11 cellular contexts compared by ENCODE assay signal in the genomic region with DNA sequence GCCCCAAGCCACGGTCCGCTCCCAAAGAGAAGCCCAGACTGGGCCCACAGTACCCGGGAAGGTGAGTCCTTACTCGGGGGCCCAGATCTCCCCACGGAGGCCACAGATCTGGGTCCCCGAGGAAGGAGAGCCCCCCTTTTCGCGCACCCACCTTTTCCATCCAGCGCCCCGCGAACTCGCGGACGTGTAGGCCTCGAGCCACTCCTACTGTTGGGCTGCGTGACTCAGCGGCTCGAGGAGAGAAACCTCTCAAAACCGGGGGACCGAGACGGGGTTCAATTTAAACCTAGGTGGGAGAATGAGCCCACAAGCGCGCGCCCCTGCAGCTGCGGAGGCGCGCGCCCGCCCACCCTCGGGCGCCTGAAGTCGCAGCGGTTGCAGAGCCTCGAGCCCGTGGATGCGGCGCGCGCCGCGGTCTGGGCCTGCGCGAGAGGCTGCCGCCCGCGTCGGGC. TPM values are rescaled to one million over a fixed set of nuclear protein-coding genes. Genes with fewer than 3 reads are reported as not detected.
DNase-seq lines count a peak whose midpoint lies in the region; ATAC-seq and TF ChIP-seq lines count a peak whose summit lies in the region.
"Had no signal": no experiment of that assay in that cellular context is flagged by ENCODE, and none has a peak within 500 bp of the region (broad histone marks: within the 10 kb centered on the region; RNA-seq: fewer than 3 reads in every experiment).

No MANE protein-coding gene starts in this region.

- no peaks in the 10 kb centered on the region for H3K4me1 ChIP-seq in HAP-1
- H3K4me1 ChIP-seq in iPS-18a (ENCODE audit: control insufficient read depth, low read depth, low read length) = peaks cover 43% of the 10 kb centered on the region
- H3K4me1 ChIP-seq in skeletal muscle satellite cell (ENCODE audit: control insufficient read depth, insufficient read depth, low read length) = peaks cover 2% of the 10 kb centered on the region

- no peaks in the 10 kb centered on the region for H3K9me3 ChIP-seq in HAP-1
- no peaks in the 10 kb centered on the region for H3K9me3 ChIP-seq in iPS-18a (ENCODE audit: control insufficient read depth, low read depth, low read length)
- H3K9me3 ChIP-seq in skeletal muscle satellite cell (replicated peaks; ENCODE audit: low read length) = no peaks in the 10 kb centered on the region

- H3K27me3 ChIP-seq in HAP-1 (ENCODE audit: low read depth) (peaks cover 70% of the 10 kb centered on the region), iPS-18a (ENCODE audit: control insufficient read depth, insufficient read depth, low read length) (peaks cover 79% of the 10 kb centered on the region), skeletal muscle satellite cell (ENCODE audit: control insufficient read depth, insufficient read depth, low read length) (peaks cover 49% of the 10 kb centered on the region)

- no peaks in the 10 kb centered on the region for H3K36me3 ChIP-seq in HAP-1 (replicated peaks)
- no peaks in the 10 kb centered on the region for H3K36me3 ChIP-seq in iPS-18a (ENCODE audit: control insufficient read depth, low read depth, low read length)
- H3K36me3 ChIP-seq in skeletal muscle satellite cell (ENCODE audit: insufficient read depth, low read length) = no peaks in the 10 kb centered on the region

- H3K27ac ChIP-seq in iPS-18a (ENCODE audit: low read length) = no peak overlapping the region

- DNase-seq in HAP-1 (ENCODE audit: low spot score in 2 of 2) = no peak
- DNase-seq in activated CD8-positive, alpha-beta T cell treated with anti-CD3 and anti-CD28 coated beads for 36 hours = peak; percentile 10
- no peak for DNase-seq in DMS114 treated with DMSO at 0.1 percent for 48 hours (lab: John Stamatoyannopoulos, UW; ENCODE audit: unreplicated experiment)
- no peak for DNase-seq in OCI-M2 (lab: John Stamatoyannopoulos, UW; ENCODE audit: unreplicated experiment)
- DNase-seq: activated CD4-positive, alpha-beta T cell treated with anti-CD3 and anti-CD28 coated beads, Interleukin-2, amount 50 U/mL, for 48 hours; HFFc6; SIG-M5 had no signal

- no peaks in the 10 kb centered on the region for H3K9me3 Mint-ChIP-seq in activated CD8-positive, alpha-beta T cell treated with anti-CD3 and anti-CD28 coated beads for 36 hours

- peaks cover 56% of the 10 kb centered on the region for H3K27me3 Mint-ChIP-seq in activated CD8-positive, alpha-beta T cell treated with anti-CD3 and anti-CD28 coated beads for 36 hours

- H3K36me3 Mint-ChIP-seq in activated CD8-positive, alpha-beta T cell treated with anti-CD3 and anti-CD28 coated beads for 36 hours (ENCODE audit: low read depth) = peaks cover 2% of the 10 kb centered on the region

- no peak overlapping the region for H3K4me3 Mint-ChIP-seq in activated CD8-positive, alpha-beta T cell treated with anti-CD3 and anti-CD28 coated beads for 36 hours

- H3K4me3 ChIP-seq in HAP-1 (peak overlapping the region; percentile 41), iPS-18a (ENCODE audit: low read length) (peak overlapping the region; percentile 65), skeletal muscle satellite cell (ENCODE audit: low read length) (peak overlapping the region; percentile 75)

- H3K4me2 ChIP-seq in skeletal muscle satellite cell (ENCODE audit: low read length) = peak overlapping the region; percentile 81

- no peak overlapping the region for H3K27ac Mint-ChIP-seq in activated CD8-positive, alpha-beta T cell treated with anti-CD3 and anti-CD28 coated beads for 36 hours
- H3K27ac Mint-ChIP-seq: HFFc6 had no signal

- H3K4me1 Mint-ChIP-seq in activated CD8-positive, alpha-beta T cell treated with anti-CD3 and anti-CD28 coated beads for 36 hours (ENCODE audit: low read depth) = peaks cover 20% of the 10 kb centered on the region

- TF ChIP-seq CTCF in activated CD8-positive, alpha-beta T cell treated with anti-CD3 and anti-CD28 coated beads for 36 hours (IDR thresholded peaks at IDR 0.05) = no peak

- in situ Hi-C loops in HAP-1 (cut with MboI; ENCODE audit: low sequenced_read_pairs) = no loop called here

- peak overlapping the region; percentile 58 for H3K9ac ChIP-seq in iPS-18a (ENCODE audit: low read length)
- peak overlapping the region; percentile 65 for H3K9ac ChIP-seq in skeletal muscle satellite cell (ENCODE audit: low read depth, low read length)

- no peak for ATAC-seq in activated CD8-positive, alpha-beta T cell treated with anti-CD3 and anti-CD28 coated beads for 36 hours
- no peak for ATAC-seq in GM18520 (IDR thresholded peaks at IDR 0.05; ENCODE audit: unreplicated experiment)
- ATAC-seq in HG02970 (IDR thresholded peaks at IDR 0.05; ENCODE audit: low FRiP score, unreplicated experiment) = no peak

- POLR2A ChIA-PET in activated CD8-positive, alpha-beta T cell treated with anti-CD3 and anti-CD28 coated beads for 36 hours (lab: Charles Lee) = interaction anchor here (0.7 kb wide), 1 partner anchor 45 kb away, joined by 3 read pairs; no protein-coding TSS in a partner anchor

- CTCF ChIA-PET in activated CD8-positive, alpha-beta T cell treated with anti-CD3 and anti-CD28 coated beads for 36 hours (lab: Charles Lee) = interaction anchor here (0.6 to 2.0 kb wide), 3 partner anchors 11 to 562 kb away, joined by 3 to 6 read pairs (median 3); no protein-coding TSS in a partner anchor

- intact Hi-C loops in activated CD8-positive, alpha-beta T cell treated with anti-CD3 and anti-CD28 coated beads for 36 hours (cut with micrococcal nuclease) = no loop called here

RNA-seq across cellular contexts. Expression of gene SIX6, which starts 6.3 kb away (rescaled TPM):
- total RNA-seq in activated CD8-positive, alpha-beta T cell treated with anti-CD3 and anti-CD28 coated beads for 36 hours = not detected
- total RNA-seq in skeletal muscle satellite cell (2012; rRNA removed) = not detected in 2 replicates
- total RNA-seq: HFFc6 had no signal

RNA-seq across cellular contexts. Expression of gene C14orf39, which starts 29.4 kb away (rescaled TPM):
- total RNA-seq in activated CD8-positive, alpha-beta T cell treated with anti-CD3 and anti-CD28 coated beads for 36 hours = not detected
- total RNA-seq in skeletal muscle satellite cell (2012; rRNA removed) = 0.44 TPM in 1 of 2 replicates, not detected in the other
- total RNA-seq: HFFc6 had no signal
